20 cellular contexts compared by ENCODE assay signal in genomic region chr10:13722747-13723657, GRCh38.
DNase-seq lines count a peak whose midpoint lies in the region; ATAC-seq and TF ChIP-seq lines count a peak whose summit lies in the region.
"Had no signal": no experiment of that assay in that cellular context is flagged by ENCODE, and none has a peak within 500 bp of the region (broad histone marks: within the 10 kb centered on the region; RNA-seq: fewer than 3 reads in every experiment).

No MANE protein-coding gene starts in this region.

- no peak for TF ChIP-seq CTCF in fibroblast of mammary gland (conservative IDR thresholded peaks at IDR 0.05; ENCODE audit: control insufficient read depth, insufficient read depth, low read depth, low read length)

- no peak for TF ChIP-seq EP300 in Ishikawa (IDR thresholded peaks at IDR 0.05; ENCODE audit: borderline replicate concordance)

- H3K4me3 ChIP-seq in fibroblast of mammary gland (ENCODE audit: control insufficient read depth, low read depth, low read length), result no peak overlapping the region
- H3K4me3 ChIP-seq: ascending aorta had no signal

- peaks cover 21% of the 10 kb centered on the region for H3K4me1 Mint-ChIP-seq in stimulated activated naive CD8-positive, alpha-beta T cell treated with anti-CD3 and anti-CD28 coated beads, Interleukin-15, amount 100 ng/mL, for 72 hours

- peaks cover 7% of the 10 kb centered on the region for H3K27me3 Mint-ChIP-seq in stimulated activated naive CD8-positive, alpha-beta T cell treated with anti-CD3 and anti-CD28 coated beads, Interleukin-15, amount 100 ng/mL, for 72 hours
- H3K27me3 Mint-ChIP-seq: activated CD4-positive, alpha-beta T cell treated with anti-CD3 and anti-CD28 coated beads, Interleukin-2, amount 10 ng/mL, durations not matched to agents 7 days and 5 days had no signal

- H3K27ac Mint-ChIP-seq in stimulated activated naive CD8-positive, alpha-beta T cell treated with anti-CD3 and anti-CD28 coated beads, Interleukin-15, amount 100 ng/mL, for 72 hours, result peak overlapping the region in 1 of 2 donors; percentile 1
- H3K27ac Mint-ChIP-seq: activated CD4-positive, alpha-beta T cell treated with anti-CD3 and anti-CD28 coated beads, Interleukin-2, amount 10 ng/mL, durations not matched to agents 7 days and 5 days; CD4-positive, CD25-positive, alpha-beta regulatory T cell had no signal

- peak; percentile 88 for ATAC-seq in stimulated activated naive CD8-positive, alpha-beta T cell treated with anti-CD3 and anti-CD28 coated beads, Interleukin-15, amount 100 ng/mL, for 72 hours
- no peak for ATAC-seq in stimulated activated naive CD8-positive, alpha-beta T cell treated with anti-CD3 and anti-CD28 coated beads, Interleukin-15, Interleukin-2, amounts not matched to agents 100 U/mL and 50 U/mL, for 24 hours
- no peak for ATAC-seq in GM19328 (IDR thresholded peaks at IDR 0.05; ENCODE audit: unreplicated experiment)
- ATAC-seq in HG03108 (IDR thresholded peaks at IDR 0.05; ENCODE audit: unreplicated experiment), result no peak
- ATAC-seq: natural killer cell treated with Interleukin-12 subunit alpha and Interleukin-12 subunit beta and Interleukin-15 and Interleukin-18, amount 100 ng/mL, for 72 hours had no signal

- no peak for DNase-seq in stimulated activated naive CD8-positive, alpha-beta T cell treated with anti-CD3 and anti-CD28 coated beads, Interleukin-15, amount 100 ng/mL, for 72 hours
- DNase-seq in stimulated activated naive CD8-positive, alpha-beta T cell treated with anti-CD3 and anti-CD28 coated beads, Interleukin-15, Interleukin-2, amounts not matched to agents 100 U/mL and 50 U/mL, for 24 hours, result no peak
- DNase-seq in fibroblast of mammary gland (ENCODE audit: low read depth) (peak; percentile 47), NCI-H2107 (lab: John Stamatoyannopoulos, UW) (no peak), AG20443 (ENCODE audit: low spot score) (no peak)
- DNase-seq: activated CD4-positive, alpha-beta T cell treated with anti-CD3 and anti-CD28 coated beads, Interleukin-2, amount 10 ng/mL, durations not matched to agents 7 days and 5 days; activated CD8-positive, alpha-beta memory T cell treated with anti-CD3 and anti-CD28 coated beads, Interleukin-2, amount 50 U/mL, for 48 hours; activated naive CD4-positive, alpha-beta T cell; CD4-positive, CD25-positive, alpha-beta regulatory T cell; cerebellar nuclear complex; effector CD8-positive, alpha-beta T cell; hypothalamus; mesendoderm; NCI-H1694; NCI-H345 had no signal

- H3K4me3 Mint-ChIP-seq in stimulated activated naive CD8-positive, alpha-beta T cell treated with anti-CD3 and anti-CD28 coated beads, Interleukin-15, amount 100 ng/mL, for 72 hours, result no peak overlapping the region
- H3K4me3 Mint-ChIP-seq: activated CD4-positive, alpha-beta T cell treated with anti-CD3 and anti-CD28 coated beads, Interleukin-2, amount 10 ng/mL, durations not matched to agents 7 days and 5 days; CD4-positive, CD25-positive, alpha-beta regulatory T cell; natural killer cell treated with Interleukin-12 subunit alpha and Interleukin-12 subunit beta and Interleukin-15 and Interleukin-18, amount 100 ng/mL, for 72 hours had no signal

- no peak for TF ChIP-seq RAD21 in Ishikawa (IDR thresholded peaks at IDR 0.05; ENCODE audit: low read depth)

- H3K9me3 Mint-ChIP-seq in stimulated activated naive CD8-positive, alpha-beta T cell treated with anti-CD3 and anti-CD28 coated beads, Interleukin-15, amount 100 ng/mL, for 72 hours, result no peaks in the 10 kb centered on the region
- H3K9me3 Mint-ChIP-seq: natural killer cell treated with Interleukin-12 subunit alpha and Interleukin-12 subunit beta and Interleukin-15 and Interleukin-18, amount 100 ng/mL, for 72 hours had no signal

TF ChIP-seq in Ishikawa, 13 proteins besides CTCF, POLR2A, EP300 and RAD21:
- TF ChIP-seq NFIC (IDR thresholded peaks at IDR 0.05) (no peak), USF1 (IDR thresholded peaks at IDR 0.05) (no peak), CREB1 (IDR thresholded peaks at IDR 0.05; ENCODE audit: low read depth) (no peak), MAX (IDR thresholded peaks at IDR 0.05) (no peak), REST (IDR thresholded peaks at IDR 0.05; ENCODE audit: low read depth) (no peak), ZBTB7A (IDR thresholded peaks at IDR 0.05; ENCODE audit: low read depth) (no peak), CEBPB (IDR thresholded peaks at IDR 0.05) (peak; percentile 91)
